In genomic region chr12:15701721-15702156, GRCh38 we compare ENCODE assay signal across 10 cellular contexts.
A peak's percentile ranks its signal among the peaks of the same experiment; 100 is the strongest.
DNase-seq lines count a peak whose midpoint lies in the region; ATAC-seq and TF ChIP-seq lines count a peak whose summit lies in the region.
"Had no signal": no experiment of that assay in that cellular context is flagged by ENCODE, and none has a peak within 500 bp of the region (broad histone marks: within the 10 kb centered on the region; RNA-seq: fewer than 3 reads in every experiment).

No MANE protein-coding gene starts in this region.

- H3K27ac Mint-ChIP-seq in activated naive CD4-positive, alpha-beta T cell treated with anti-CD3 and anti-CD28 coated beads for 36 hours, result peak overlapping the region; percentile 16
- H3K27ac Mint-ChIP-seq: CD4-positive, alpha-beta T cell had no signal

- H3K27me3 ChIP-seq in upper lobe of right lung, result no peaks in the 10 kb centered on the region

- TF ChIP-seq CTCF in upper lobe of right lung (IDR thresholded peaks at IDR 0.05), result no peak

- H3K36me3 Mint-ChIP-seq in activated naive CD4-positive, alpha-beta T cell treated with anti-CD3 and anti-CD28 coated beads for 36 hours (ENCODE audit: low read depth), result no peaks in the 10 kb centered on the region

- CTCF ChIA-PET in activated naive CD4-positive, alpha-beta T cell treated with anti-CD3 and anti-CD28 coated beads for 36 hours (lab: Charles Lee), result interaction anchor here (0.9 kb wide), 1 partner anchor 169 kb away, joined by 4 read pairs; no protein-coding TSS in a partner anchor

- H3K4me1 ChIP-seq in upper lobe of right lung, result peaks cover 44% of the 10 kb centered on the region

- H3K4me3 ChIP-seq in upper lobe of right lung, result no peak overlapping the region

- no peaks in the 10 kb centered on the region for H3K9me3 Mint-ChIP-seq in activated naive CD4-positive, alpha-beta T cell treated with anti-CD3 and anti-CD28 coated beads for 36 hours
- H3K9me3 Mint-ChIP-seq: CD4-positive, alpha-beta T cell had no signal

- no peaks in the 10 kb centered on the region for H3K36me3 ChIP-seq in upper lobe of right lung

- intact Hi-C loops in activated naive CD4-positive, alpha-beta T cell treated with anti-CD3 and anti-CD28 coated beads for 36 hours (cut with micrococcal nuclease), result loop anchor here (5.0 kb wide), 4 partner anchors 109 to 181 kb away; partner anchors contain the start of gene STRAP
- intact Hi-C loops in upper lobe of right lung (cut with DNase I), result no loop called here

- H3K4me1 Mint-ChIP-seq in activated naive CD4-positive, alpha-beta T cell treated with anti-CD3 and anti-CD28 coated beads for 36 hours (ENCODE audit: low read depth), result peaks cover 27% of the 10 kb centered on the region

- H3K4me3 Mint-ChIP-seq in activated naive CD4-positive, alpha-beta T cell treated with anti-CD3 and anti-CD28 coated beads for 36 hours, result no peak overlapping the region
- H3K4me3 Mint-ChIP-seq: CD4-positive, alpha-beta T cell had no signal

- H3K27ac ChIP-seq in caudate nucleus (ENCODE audit: low read depth, low read length) (peak overlapping the region; percentile 63), upper lobe of right lung (peak overlapping the region; percentile 63)

- peaks cover 3% of the 10 kb centered on the region for H3K27me3 Mint-ChIP-seq in activated naive CD4-positive, alpha-beta T cell treated with anti-CD3 and anti-CD28 coated beads for 36 hours (ENCODE audit: low read depth)

- H3K9me3 ChIP-seq in upper lobe of right lung, result no peaks in the 10 kb centered on the region

- no peak for DNase-seq in activated naive CD4-positive, alpha-beta T cell treated with anti-CD3 and anti-CD28 coated beads for 36 hours
- DNase-seq in activated naive CD4-positive, alpha-beta T cell (lab: John Stamatoyannopoulos, UW), result no peak
- no peak for DNase-seq in caudate nucleus (lab: John Stamatoyannopoulos, UW)
- DNase-seq in lung microvascular endothelial cell (ENCODE audit: low read depth in 2 of 2), result peak; percentile 23 to 66
- no peak for DNase-seq in upper lobe of right lung
- DNase-seq in nucleus accumbens (lab: John Stamatoyannopoulos, UW), result no peak
- DNase-seq in UCSD-AML1 (lab: John Stamatoyannopoulos, UW; ENCODE audit: unreplicated experiment), result no peak
- DNase-seq: CD4-positive, alpha-beta T cell; KBM-7 had no signal

- no peak for ATAC-seq in upper lobe of right lung
- ATAC-seq in HG02642 (IDR thresholded peaks at IDR 0.05; ENCODE audit: poor library complexity, unreplicated experiment), result no peak

Comparison
In these comparisons a context has a peak if more than half of its experiments do, and no peak if none do; other contexts are left out.
1. DNase-seq: peak in lung microvascular endothelial cell (2 of 2); none in activated naive CD4-positive, alpha-beta T cell treated with anti-CD3 and anti-CD28 coated beads for 36 hours (single experiment), activated naive CD4-positive, alpha-beta T cell (0 of 4), caudate nucleus (0 of 61), upper lobe of right lung (single experiment), nucleus accumbens (0 of 56) and UCSD-AML1 (single experiment).